In the genomic region with DNA sequence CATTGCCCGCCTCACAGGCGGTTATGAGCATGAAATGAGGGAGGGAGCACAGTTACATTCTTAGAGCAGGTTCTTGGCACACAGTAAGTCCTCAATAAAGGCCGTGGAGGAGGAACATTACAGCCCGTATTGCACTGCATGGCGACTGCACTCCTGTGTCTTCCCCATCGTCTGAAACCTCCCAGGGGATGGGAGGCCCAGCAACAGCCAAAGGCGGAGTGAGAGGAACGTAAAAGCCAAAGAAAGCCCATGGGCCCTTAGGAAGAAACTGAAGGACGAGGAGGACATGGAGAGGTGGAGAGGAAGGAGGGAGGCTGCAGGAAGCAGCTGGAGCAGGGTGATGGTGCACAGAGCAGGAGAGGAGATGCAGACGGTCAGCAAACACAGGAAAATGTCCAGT, we compare ENCODE assay signal across 12 cellular contexts. TPM values are rescaled to one million over a fixed set of nuclear protein-coding genes. Genes with fewer than 3 reads are reported as not detected.
"Had no signal": no experiment of that assay in that cellular context is flagged by ENCODE, and none has a peak within 500 bp of the region (broad histone marks: within the 10 kb centered on the region; RNA-seq: fewer than 3 reads in every experiment).

No MANE protein-coding gene starts in this region.

RNA-seq across cellular contexts. Expression of a gene that starts 1.1 kb away (rescaled TPM):
- total RNA-seq: fibroblast of lung, foreskin keratinocyte, heart left ventricle, hepatocyte, left lobe of liver, prostate gland, right atrium auricular region, sciatic nerve, smooth muscle cell, testis, urinary bladder had no signal
- polyA plus RNA-seq: fibroblast of lung; foreskin keratinocyte; heart left ventricle; hepatocyte; naive thymus-derived CD8-positive, alpha-beta T cell; smooth muscle cell had no signal
